ENCODE assay signal across 10 cellular contexts in genomic region chr6:30727920-30728605, GRCh38. TPM values are rescaled to one million over a fixed set of nuclear protein-coding genes. Genes with fewer than 3 reads are reported as not detected.
A peak's percentile ranks its signal among the peaks of the same experiment; 100 is the strongest.
DNase-seq lines count a peak whose midpoint lies in the region; ATAC-seq, FAIRE-seq and TF ChIP-seq lines count a peak whose summit lies in the region.
"Had no signal": no experiment of that assay in that cellular context is flagged by ENCODE, and none has a peak within 500 bp of the region (broad histone marks: within the 10 kb centered on the region; RNA-seq: fewer than 3 reads in every experiment).

No MANE protein-coding gene starts in this region.

- ATAC-seq in GM21367 (IDR thresholded peaks at IDR 0.05; ENCODE audit: unreplicated experiment) (no peak), GM21360 (IDR thresholded peaks at IDR 0.05; ENCODE audit: unreplicated experiment) (no peak)
- ATAC-seq: HepG2 had no signal

- no peak overlapping the region for H3K4me3 Mint-ChIP-seq in activated T-cell treated with anti-CD3 and anti-CD28 coated beads, Interleukin-2, amount 50 U/mL, for 24 hours

- TF ChIP-seq CTCF in RWPE1 (conservative IDR thresholded peaks at IDR 0.05; ENCODE audit: low read depth) = no peak

- POLR2A ChIA-PET in RWPE1 (lab: Yijun Ruan, JAX; ENCODE audit: low non-redundant PET) = interaction anchor here (0.6 kb wide), 1 partner anchor 102 kb away, joined by 4 read pairs; no protein-coding TSS in a partner anchor

- no peak overlapping the region for H3K4me3 ChIP-seq in stomach smooth muscle (ENCODE audit: low read length in 2 of 2)

- H3K36me3 Mint-ChIP-seq in activated T-cell treated with anti-CD3 and anti-CD28 coated beads, Interleukin-2, amount 50 U/mL, for 24 hours (ENCODE audit: low read depth) = peaks cover 94% of the 10 kb centered on the region

- CTCF ChIA-PET in RWPE1 (lab: Yijun Ruan, JAX) = no interaction called here

- H3K9me3 Mint-ChIP-seq in activated T-cell treated with anti-CD3 and anti-CD28 coated beads, Interleukin-2, amount 50 U/mL, for 24 hours = no peaks in the 10 kb centered on the region

- no peaks in the 10 kb centered on the region for H3K27me3 ChIP-seq in stomach smooth muscle (ENCODE audit: control insufficient read depth in 1 of 2, insufficient read depth in 2 of 2, low read length in 2 of 2)

- H3K9ac ChIP-seq in stomach smooth muscle (ENCODE audit: low read length in 2 of 2) = no peak overlapping the region

- no peak for DNase-seq in activated T-cell treated with anti-CD3 and anti-CD28 coated beads, Interleukin-2, amount 50 U/mL, for 24 hours
- no peak for DNase-seq in activated T-cell treated with anti-CD3 and anti-CD28 coated beads, Interleukin-2, amount 50 U/mL, for 1 hour
- DNase-seq in RWPE1 (ENCODE audit: low spot score) (no peak), fibroblast of gingiva (ENCODE audit: low read depth) (peak; percentile 68), GM12891 (ENCODE audit: insufficient read length, low spot score) (no peak)
- DNase-seq: dermis blood vessel endothelial cell had no signal

- H3K4me1 ChIP-seq in stomach smooth muscle (ENCODE audit: control insufficient read depth, insufficient read depth, low read length) = peaks cover 39% of the 10 kb centered on the region

- no peaks in the 10 kb centered on the region for H3K9me3 ChIP-seq in stomach smooth muscle (ENCODE audit: control insufficient read depth in 2 of 2, low read length in 2 of 2)

- peaks cover 48 to 56% of the 10 kb centered on the region in 2 donors for H3K36me3 ChIP-seq in stomach smooth muscle (ENCODE audit: control insufficient read depth in 2 of 2, insufficient read depth in 2 of 2, low read length in 2 of 2)

- H3K27ac ChIP-seq in RWPE1 = peak overlapping the region; percentile 71
- peak overlapping the region; percentile 41 for H3K27ac ChIP-seq in stomach smooth muscle (ENCODE audit: low read length)

- no peak for FAIRE-seq in GM12891 (lab: Jason Lieb, UNC)
- FAIRE-seq: HepG2 had no signal

- peak overlapping the region; percentile 85 for H3K27ac Mint-ChIP-seq in activated T-cell treated with anti-CD3 and anti-CD28 coated beads, Interleukin-2, amount 50 U/mL, for 24 hours

- peaks cover 58% of the 10 kb centered on the region for H3K4me1 Mint-ChIP-seq in activated T-cell treated with anti-CD3 and anti-CD28 coated beads, Interleukin-2, amount 50 U/mL, for 24 hours (ENCODE audit: low read depth)

- no peak for TF ChIP-seq POLR2A in GM12891 (IDR thresholded peaks at IDR 0.05; ENCODE audit: low read depth, low read length)

- no peaks in the 10 kb centered on the region for H3K27me3 Mint-ChIP-seq in activated T-cell treated with anti-CD3 and anti-CD28 coated beads, Interleukin-2, amount 50 U/mL, for 24 hours

TF ChIP-seq in GM12891, 5 proteins besides CTCF, POLR2A, EP300 and RAD21:
- TF ChIP-seq SPI1 (IDR thresholded peaks at IDR 0.05; ENCODE audit: low read depth, low read length) = no peak
- TF ChIP-seq PAX5 (IDR thresholded peaks at IDR 0.05; ENCODE audit: insufficient read depth, low read length, severe bottlenecking) = no peak
- no peak for TF ChIP-seq POU2F2 (IDR thresholded peaks at IDR 0.05; ENCODE audit: low read depth, low read length)
- no peak for TF ChIP-seq TAF1 (IDR thresholded peaks at IDR 0.05; ENCODE audit: low read depth, low read length)
- no peak for TF ChIP-seq POLR2AphosphoS5 (IDR thresholded peaks at IDR 0.05; ENCODE audit: low read depth, low read length)

RNA-seq across cellular contexts. Expression of gene TUBB, which starts 7.9 kb away (rescaled TPM):
- 1,137 TPM for polyA plus RNA-seq in GM12891 (2012; ENCODE audit: low read depth, missing spikeins)

RNA-seq across cellular contexts. Expression of gene MDC1, which starts 11.0 kb away (rescaled TPM):
- 31.0 TPM for polyA plus RNA-seq in GM12891 (2012; ENCODE audit: low read depth, missing spikeins)

RNA-seq across cellular contexts. Expression of gene FLOT1, which starts 14.4 kb away (rescaled TPM):
- polyA plus RNA-seq in GM12891 (2012; ENCODE audit: low read depth, missing spikeins) = 85.4 TPM

RNA-seq across cellular contexts. Expression of gene IER3, which starts 16.3 kb away (rescaled TPM):
- polyA plus RNA-seq in GM12891 (2012; ENCODE audit: low read depth, missing spikeins) = 40.8 TPM

RNA-seq across cellular contexts. Expression of gene NRM, which starts 37.3 kb away (rescaled TPM):
- polyA plus RNA-seq in GM12891 (2012; ENCODE audit: low read depth, missing spikeins) = 27.2 TPM
